In the genomic region with DNA sequence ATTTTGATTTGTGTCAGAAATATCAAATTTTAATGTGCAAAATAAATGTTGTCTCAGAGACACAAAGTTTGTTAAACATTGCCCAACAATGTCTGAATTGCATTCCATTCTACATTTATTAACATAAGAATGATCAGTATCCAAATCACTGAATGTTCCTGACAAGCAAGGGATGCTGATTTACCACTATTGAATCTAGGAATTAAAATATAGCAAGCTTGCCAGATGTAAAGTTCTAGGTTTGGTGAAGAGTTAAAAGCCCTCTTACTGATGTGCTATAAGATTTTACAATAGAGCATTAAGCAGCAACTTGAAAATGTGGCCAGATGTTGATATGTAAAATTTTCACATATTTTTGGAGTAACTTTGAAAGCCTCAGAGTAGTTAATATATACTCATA, we compare ENCODE assay signal across 29 cellular contexts.
"Had no signal": no experiment of that assay in that cellular context is flagged by ENCODE, and none has a peak within 500 bp of the region (broad histone marks: within the 10 kb centered on the region; RNA-seq: fewer than 3 reads in every experiment).

No MANE protein-coding gene starts in this region.

- H3K4me3 Mint-ChIP-seq: dendritic cell treated with granulocyte-macrophage colony-stimulating factor and Interleukin-4, amounts not matched to agents 40 ng/mL and 50 ng/mL, for 4 days; endodermal cell; memory B cell; mesothelial cell of epicardium; naive B cell; natural killer cell treated with Interleukin-12 subunit alpha and Interleukin-12 subunit beta and Interleukin-15 and Interleukin-18, amount 100 ng/mL, for 72 hours; neural crest cell; stimulated activated effector memory CD8-positive, alpha-beta T cell treated with anti-CD3 and anti-CD28 coated beads, Interleukin-12 subunit alpha, Interleukin-12 subunit beta, amount 100 ng/mL, for 72 hours; type B pancreatic cell had no signal

- H3K4me1 Mint-ChIP-seq: memory B cell; naive B cell; neural crest cell; stimulated activated effector memory CD8-positive, alpha-beta T cell treated with anti-CD3 and anti-CD28 coated beads, Interleukin-12 subunit alpha, Interleukin-12 subunit beta, amount 100 ng/mL, for 72 hours had no signal

- H3K27me3 Mint-ChIP-seq: dendritic cell treated with granulocyte-macrophage colony-stimulating factor and Interleukin-4, amounts not matched to agents 40 ng/mL and 50 ng/mL, for 4 days; memory B cell; naive B cell; natural killer cell treated with Interleukin-12 subunit alpha and Interleukin-12 subunit beta and Interleukin-15 and Interleukin-18, amount 100 ng/mL, for 72 hours; type B pancreatic cell had no signal

- H3K9me3 ChIP-seq: colonic mucosa, gastrocnemius medialis, mucosa of descending colon, neutrophil, pancreas, right lobe of liver, stomach, testis, tibial artery had no signal

- H3K27ac Mint-ChIP-seq: dendritic cell treated with granulocyte-macrophage colony-stimulating factor and Interleukin-4, amounts not matched to agents 40 ng/mL and 50 ng/mL, for 4 days; endodermal cell; memory B cell; mesothelial cell of epicardium; naive B cell; natural killer cell treated with Interleukin-12 subunit alpha and Interleukin-12 subunit beta and Interleukin-15 and Interleukin-18, amount 100 ng/mL, for 72 hours; stimulated activated effector memory CD8-positive, alpha-beta T cell treated with anti-CD3 and anti-CD28 coated beads, Interleukin-12 subunit alpha, Interleukin-12 subunit beta, amount 100 ng/mL, for 72 hours; type B pancreatic cell had no signal

- H3K4me3 ChIP-seq: colonic mucosa, gastrocnemius medialis, lung, mucosa of descending colon, pancreas, right lobe of liver, smooth muscle cell, stomach, testis, tibial artery had no signal

- H3K4me1 ChIP-seq: colonic mucosa, gastrocnemius medialis, pancreas, right lobe of liver, stomach, testis, tibial artery had no signal

- H3K27ac ChIP-seq: colonic mucosa, epithelial cell of prostate, gastrocnemius medialis, neutrophil, pancreas, right lobe of liver, stomach, testis, tibial artery had no signal

- DNase-seq: colonic mucosa; effector CD8-positive, alpha-beta T cell; endodermal cell; foreskin fibroblast; gastrocnemius medialis; head of caudate nucleus; kidney; mucosa of descending colon; naive B cell; pancreas; right lobe of liver; stimulated activated CD4-positive, alpha-beta T cell treated with anti-CD3 and anti-CD28 coated beads, Interleukin-12 subunit alpha, Interleukin-12 subunit beta, amount 100 ng/mL, for 4 hours; stimulated activated CD4-positive, alpha-beta T cell treated with anti-CD3 and anti-CD28 coated beads, Interleukin-1b, Interleukin-23, amount 100 ng/mL, for 48 hours; stimulated activated CD4-positive, alpha-beta T cell treated with anti-CD3 and anti-CD28 coated beads, Interleukin-4, amount 100 ng/mL, for 1 hour; stimulated activated naive CD4-positive, alpha-beta T cell treated with Interleukin-2 at 50 U/mL for 16 hours; stomach; testis; tibial artery had no signal

- H3K4me2 ChIP-seq: smooth muscle cell had no signal

- H3K9me3 Mint-ChIP-seq: dendritic cell treated with granulocyte-macrophage colony-stimulating factor and Interleukin-4, amounts not matched to agents 40 ng/mL and 50 ng/mL, for 4 days; endodermal cell; memory B cell; neural crest cell had no signal

- H3K36me3 ChIP-seq: colonic mucosa, gastrocnemius medialis, neutrophil, pancreas, right lobe of liver, stomach, tibial artery had no signal

- H3K27me3 ChIP-seq: colonic mucosa, gastrocnemius medialis, neutrophil, pancreas, right lobe of liver, stomach, testis, tibial artery had no signal

- H3K36me3 Mint-ChIP-seq: memory B cell; naive B cell; natural killer cell treated with Interleukin-12 subunit alpha and Interleukin-12 subunit beta and Interleukin-15 and Interleukin-18, amount 100 ng/mL, for 72 hours; stimulated activated effector memory CD8-positive, alpha-beta T cell treated with anti-CD3 and anti-CD28 coated beads, Interleukin-12 subunit alpha, Interleukin-12 subunit beta, amount 100 ng/mL, for 72 hours; type B pancreatic cell had no signal
